In the genomic region with DNA sequence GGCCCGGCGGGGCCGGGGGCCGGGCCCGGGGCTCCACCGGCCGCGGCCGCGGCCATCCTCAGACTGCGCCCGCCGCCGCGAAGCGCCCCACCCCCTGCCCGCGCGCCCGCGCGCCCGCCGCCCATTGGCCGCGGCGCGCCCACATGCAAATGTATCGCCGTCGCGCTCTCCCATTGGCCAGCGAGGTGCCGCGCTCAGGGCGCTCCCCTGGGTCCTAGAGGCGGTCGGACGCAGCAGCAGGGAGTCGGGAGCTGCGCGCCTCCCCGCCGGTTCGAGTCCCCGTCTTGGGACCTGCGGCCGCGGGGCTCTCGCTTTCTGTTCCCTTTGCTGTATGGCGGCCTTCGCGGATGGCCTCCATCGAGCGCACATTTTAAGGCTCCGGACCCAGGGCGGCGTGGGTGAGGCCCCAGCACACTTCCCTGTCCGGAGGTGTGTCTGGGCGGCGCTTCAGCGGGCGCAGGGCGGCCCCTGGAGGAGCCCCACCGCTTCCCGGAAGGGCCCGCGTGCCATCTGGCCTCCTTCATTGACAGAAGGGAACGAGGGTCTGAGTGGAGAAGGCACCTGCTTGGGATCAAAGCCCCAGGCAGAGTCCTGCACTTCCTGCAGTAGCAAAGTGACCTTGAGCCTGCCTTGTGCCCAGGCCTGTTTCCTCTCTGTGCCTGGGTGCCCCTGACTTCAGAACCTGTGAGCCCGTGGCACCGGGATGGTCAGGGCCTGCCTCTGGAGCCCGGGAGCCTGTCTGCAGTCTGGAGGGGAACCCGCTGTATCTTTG, we compare ENCODE assay signal across 8 cellular contexts. TPM values are rescaled to one million over a fixed set of nuclear protein-coding genes. Genes with fewer than 3 reads are reported as not detected.
DNase-seq lines count a peak whose midpoint lies in the region; ATAC-seq and TF ChIP-seq lines count a peak whose summit lies in the region.

A gene with protein sequence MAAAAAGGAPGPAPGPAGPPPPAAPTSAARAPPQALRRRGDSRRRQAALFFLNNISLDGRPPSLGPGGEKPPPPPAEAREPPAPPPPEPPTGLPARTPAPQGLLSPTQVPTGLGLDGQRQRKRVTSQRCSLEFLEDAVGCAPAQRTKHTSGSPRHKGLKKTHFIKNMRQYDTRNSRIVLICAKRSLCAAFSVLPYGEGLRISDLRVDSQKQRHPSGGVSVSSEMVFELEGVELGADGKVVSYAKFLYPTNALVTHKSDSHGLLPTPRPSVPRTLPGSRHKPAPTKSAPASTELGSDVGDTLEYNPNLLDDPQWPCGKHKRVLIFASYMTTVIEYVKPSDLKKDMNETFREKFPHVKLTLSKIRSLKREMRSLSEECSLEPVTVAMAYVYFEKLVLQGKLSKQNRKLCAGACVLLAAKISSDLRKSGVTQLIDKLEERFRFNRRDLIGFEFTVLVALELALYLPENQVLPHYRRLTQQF (minus strand): TSS at position 65 of the 772 bp plus-strand sequence. CDS start 9 bp downstream, at position 56.

- H3K27me3 Mint-ChIP-seq in CD8-positive, alpha-beta memory T cell, result no peaks in the 10 kb centered on the region
- H3K27me3 Mint-ChIP-seq in activated CD4-positive, alpha-beta memory T cell treated with anti-CD3 and anti-CD28 coated beads, Interleukin-2, amount 10 ng/mL, durations not matched to agents 7 days and 5 days, result no peaks in the 10 kb centered on the region

- ATAC-seq in GM19455 (IDR thresholded peaks at IDR 0.05; ENCODE audit: unreplicated experiment), result peak; percentile 85
- ATAC-seq in lung (ENCODE audit: insufficient read depth, low FRiP score), result peak; percentile 97

- POLR2A ChIA-PET in CD8-positive, alpha-beta memory T cell (lab: Charles Lee), result interaction anchor here (0.6 kb wide), 1 partner anchor 21 kb away, joined by 4 read pairs; a partner anchor contains a TSS
- POLR2A ChIA-PET in activated CD4-positive, alpha-beta memory T cell treated with anti-CD3 and anti-CD28 coated beads, Interleukin-2, amount 10 ng/mL, durations not matched to agents 7 days and 5 days (lab: Charles Lee), result interaction anchor here (0.7 to 1.0 kb wide), 3 partner anchors 18 to 216 kb away, joined by 3 to 8 read pairs (median 4); a partner anchor contains a TSS

- no peaks in the 10 kb centered on the region for H3K9me3 ChIP-seq in CD8-positive, alpha-beta memory T cell (ENCODE audit: low read length)
- no peaks in the 10 kb centered on the region for H3K9me3 ChIP-seq in lung (ENCODE audit: control insufficient read depth in 2 of 2, insufficient read depth in 1 of 2, low read length in 1 of 2)

- peak; percentile 84 to 95 (median 90) for DNase-seq in CD8-positive, alpha-beta memory T cell
- DNase-seq in HK-2 (ENCODE audit: unreplicated experiment) (peak; percentile 97), NCI-H82 (lab: John Stamatoyannopoulos, UW) (peak; percentile 97), ecto neural progenitor cell (ENCODE audit: low spot score) (peak; percentile 94), lung (ENCODE audit: low spot score) (peak; percentile 91)
- peak; percentile 94 for DNase-seq in activated CD4-positive, alpha-beta memory T cell treated with anti-CD3 and anti-CD28 coated beads, Interleukin-2, amount 10 ng/mL, durations not matched to agents 7 days and 5 days
- peak; percentile 69 to 80 (median 76) for DNase-seq in stimulated activated CD4-positive, alpha-beta T cell treated with anti-CD3 and anti-CD28 coated beads, TNF-alpha, amount 100 ng/mL, for 1 hour (ENCODE audit: low read depth in 3 of 3, low spot score in 1 of 3)

- 5 to 8% methylated on average over 44 to 73 of the region's 73 CpGs for WGBS in lung, 2 donors

- CTCF ChIA-PET in CD8-positive, alpha-beta memory T cell (lab: Charles Lee), result interaction anchor here (1.7 kb wide), 1 partner anchor 25 kb away, joined by 6 read pairs; no protein-coding TSS in a partner anchor
- CTCF ChIA-PET in activated CD4-positive, alpha-beta memory T cell treated with anti-CD3 and anti-CD28 coated beads, Interleukin-2, amount 10 ng/mL, durations not matched to agents 7 days and 5 days (lab: Charles Lee), result no interaction called here

- no peak for TF ChIP-seq CTCF in lung (IDR thresholded peaks at IDR 0.05; ENCODE audit: control extremely low read depth, extremely low read depth)

- peak within 1 kb of the TSS; percentile 57 for H3K27ac ChIP-seq in CD8-positive, alpha-beta memory T cell (ENCODE audit: low read depth, low read length)
- H3K27ac ChIP-seq in lung (ENCODE audit: low read depth in 1 of 2, low read length in 1 of 2), result peak within 1 kb of the TSS; percentile 23 to 38

- H3K4me1 ChIP-seq in CD8-positive, alpha-beta memory T cell (ENCODE audit: insufficient read depth, low read length), result peaks cover 23% of the 10 kb centered on the region
- H3K4me1 ChIP-seq in lung (ENCODE audit: control insufficient read depth in 2 of 2, insufficient read depth in 2 of 2, low read length in 2 of 2), result peaks cover 0 to 17% of the 10 kb centered on the region in 2 donors

- peak within 1 kb of the TSS; percentile 82 to 93 (median 83) for H3K4me3 Mint-ChIP-seq in CD8-positive, alpha-beta memory T cell
- H3K4me3 Mint-ChIP-seq in activated CD4-positive, alpha-beta memory T cell treated with anti-CD3 and anti-CD28 coated beads, Interleukin-2, amount 10 ng/mL, durations not matched to agents 7 days and 5 days, result peak within 1 kb of the TSS; percentile 80

- peaks cover 0 to 1% (median 0%) of the 10 kb centered on the region in 3 donors for H3K36me3 Mint-ChIP-seq in CD8-positive, alpha-beta memory T cell
- no peaks in the 10 kb centered on the region for H3K36me3 Mint-ChIP-seq in activated CD4-positive, alpha-beta memory T cell treated with anti-CD3 and anti-CD28 coated beads, Interleukin-2, amount 10 ng/mL, durations not matched to agents 7 days and 5 days (ENCODE audit: low read depth)

- H3K36me3 ChIP-seq in CD8-positive, alpha-beta memory T cell (ENCODE audit: insufficient read depth, low read length), result no peaks in the 10 kb centered on the region
- peaks cover 0 to under 1% of the 10 kb centered on the region in 2 donors for H3K36me3 ChIP-seq in lung (ENCODE audit: control insufficient read depth in 2 of 2, insufficient read depth in 2 of 2, low read length in 2 of 2)

- H3K9me3 Mint-ChIP-seq in CD8-positive, alpha-beta memory T cell, result no peaks in the 10 kb centered on the region
- H3K9me3 Mint-ChIP-seq in activated CD4-positive, alpha-beta memory T cell treated with anti-CD3 and anti-CD28 coated beads, Interleukin-2, amount 10 ng/mL, durations not matched to agents 7 days and 5 days, result no peaks in the 10 kb centered on the region

- H3K27ac Mint-ChIP-seq in CD8-positive, alpha-beta memory T cell, result peak within 1 kb of the TSS; percentile 29 to 87 (median 68)
- peak within 1 kb of the TSS; percentile 82 for H3K27ac Mint-ChIP-seq in activated CD4-positive, alpha-beta memory T cell treated with anti-CD3 and anti-CD28 coated beads, Interleukin-2, amount 10 ng/mL, durations not matched to agents 7 days and 5 days

- H3K4me1 Mint-ChIP-seq in CD8-positive, alpha-beta memory T cell, result peaks cover 15 to 46% (median 20%) of the 10 kb centered on the region in 3 donors
- H3K4me1 Mint-ChIP-seq in activated CD4-positive, alpha-beta memory T cell treated with anti-CD3 and anti-CD28 coated beads, Interleukin-2, amount 10 ng/mL, durations not matched to agents 7 days and 5 days, result peaks cover 37% of the 10 kb centered on the region

- peak within 1 kb of the TSS; percentile 73 for H3K4me3 ChIP-seq in CD8-positive, alpha-beta memory T cell (ENCODE audit: low read length)
- peak within 1 kb of the TSS; percentile 62 for H3K4me3 ChIP-seq in lung

- H3K27me3 ChIP-seq in CD8-positive, alpha-beta memory T cell (ENCODE audit: insufficient read depth, low read length, poor library complexity, severe bottlenecking), result no peaks in the 10 kb centered on the region
- no peaks in the 10 kb centered on the region for H3K27me3 ChIP-seq in lung (ENCODE audit: control insufficient read depth, insufficient read depth)

RNA-seq across cellular contexts. Expression of the gene that starts here (rescaled TPM):
- 1 to 10 TPM; 8.6 to 9.2 TPM for total RNA-seq in CD8-positive, alpha-beta memory T cell
- polyA plus RNA-seq in CD8-positive, alpha-beta memory T cell, result 3.2 TPM
- total RNA-seq in activated CD4-positive, alpha-beta memory T cell treated with anti-CD3 and anti-CD28 coated beads, Interleukin-2, amount 10 ng/mL, durations not matched to agents 7 days and 5 days, result 10 to 100 TPM; 13.2 to 13.7 TPM
- 1 to 10 TPM; 3.5 to 4.4 TPM for total RNA-seq in lung
- polyA plus RNA-seq in lung, result 1 to 10 TPM; 1.9 to 3.7 TPM

Comparison
In these comparisons a context has a peak if more than half of its experiments do, and no peak if none do; other contexts are left out.
1. Peak in every context shown above with its lines: DNase-seq, ATAC-seq, H3K4me3 ChIP-seq and H3K27ac ChIP-seq.